In genomic region chr11:76789443-76789719, GRCh38 we compare ENCODE assay signal across 20 cellular contexts. TPM values are rescaled to one million over a fixed set of nuclear protein-coding genes. Genes with fewer than 3 reads are reported as not detected.
DNase-seq lines count a peak whose midpoint lies in the region; TF ChIP-seq lines count a peak whose summit lies in the region.
"Had no signal": no experiment of that assay in that cellular context is flagged by ENCODE, and none has a peak within 500 bp of the region (broad histone marks: within the 10 kb centered on the region; RNA-seq: fewer than 3 reads in every experiment).

No MANE protein-coding gene starts in this region.

- H3K27ac Mint-ChIP-seq in nephron progenitor cell (peak overlapping the region; percentile 25), type B pancreatic cell (peak overlapping the region; percentile 46)
- H3K27ac Mint-ChIP-seq: activated CD4-positive, alpha-beta T cell treated with anti-CD3 and anti-CD28 coated beads, Interleukin-2, amount 10 ng/mL, durations not matched to agents 7 days and 5 days; activated naive CD4-positive, alpha-beta T cell treated with anti-CD3 and anti-CD28 coated beads, Interleukin-2, amount 50 U/mL, for 24 hours; memory B cell had no signal

- H3K36me3 Mint-ChIP-seq in nephron progenitor cell (ENCODE audit: low read depth): peaks cover 39% of the 10 kb centered on the region
- peaks cover 21% of the 10 kb centered on the region for H3K36me3 Mint-ChIP-seq in type B pancreatic cell
- H3K36me3 Mint-ChIP-seq: activated naive CD4-positive, alpha-beta T cell treated with anti-CD3 and anti-CD28 coated beads, Interleukin-2, amount 50 U/mL, for 24 hours; CD4-positive, CD25-positive, alpha-beta regulatory T cell; memory B cell had no signal

- peaks cover 76% of the 10 kb centered on the region for H3K4me1 Mint-ChIP-seq in nephron progenitor cell
- H3K4me1 Mint-ChIP-seq in type B pancreatic cell (ENCODE audit: unreplicated experiment): peaks cover 73% of the 10 kb centered on the region
- H3K4me1 Mint-ChIP-seq: memory B cell had no signal

- H3K27me3 Mint-ChIP-seq in nephron progenitor cell (ENCODE audit: low read depth, poor library complexity) (peaks cover 7% of the 10 kb centered on the region), type B pancreatic cell (no peaks in the 10 kb centered on the region)

- H3K9me3 Mint-ChIP-seq in nephron progenitor cell: peaks cover 32% of the 10 kb centered on the region
- H3K9me3 Mint-ChIP-seq in type B pancreatic cell: peaks cover 5% of the 10 kb centered on the region
- H3K9me3 Mint-ChIP-seq: activated naive CD4-positive, alpha-beta T cell treated with anti-CD3 and anti-CD28 coated beads, Interleukin-2, amount 50 U/mL, for 24 hours; memory B cell had no signal

- DNase-seq in activated CD8-positive, alpha-beta memory T cell treated with anti-CD3 and anti-CD28 coated beads, Interleukin-2, amount 50 U/mL, for 48 hours: peak; percentile 35
- no peak for DNase-seq in activated CD8-positive, alpha-beta memory T cell treated with anti-CD3 and anti-CD28 coated beads for 24 hours
- DNase-seq in coronary artery (ENCODE audit: low spot score) (peak; percentile 50), nephron progenitor cell (no peak), type B pancreatic cell (ENCODE audit: extremely low spot score, unreplicated experiment) (no peak), medulla oblongata (ENCODE audit: extremely low spot score) (no peak), RPMI8226 (no peak), DMS114 treated with DMSO at 0.1 percent for 48 hours (lab: John Stamatoyannopoulos, UW; ENCODE audit: unreplicated experiment) (no peak)
- DNase-seq: activated CD4-positive, alpha-beta T cell treated with anti-CD3 and anti-CD28 coated beads, Interleukin-2, amount 10 ng/mL, durations not matched to agents 7 days and 5 days; activated T-cell treated with anti-CD3 and anti-CD28 coated beads for 4 hours; CD4-positive, CD25-positive, alpha-beta regulatory T cell; glutamatergic neuron; HCEC 1CT; KG1; NCI-H510A; stimulated activated CD4-positive, alpha-beta T cell treated with anti-CD3 and anti-CD28 coated beads, Interleukin-2, amount 100 ng/mL, for 48 hours; T1000 had no signal

- H3K4me3 Mint-ChIP-seq in nephron progenitor cell (no peak overlapping the region), type B pancreatic cell (no peak overlapping the region)
- H3K4me3 Mint-ChIP-seq: activated CD4-positive, alpha-beta T cell treated with anti-CD3 and anti-CD28 coated beads, Interleukin-2, amount 10 ng/mL, durations not matched to agents 7 days and 5 days; activated naive CD4-positive, alpha-beta T cell treated with anti-CD3 and anti-CD28 coated beads, Interleukin-2, amount 50 U/mL, for 24 hours; CD4-positive, CD25-positive, alpha-beta regulatory T cell; memory B cell had no signal

- no peak for TF ChIP-seq CTCF in coronary artery (IDR thresholded peaks at IDR 0.05)
- TF ChIP-seq CTCF in nephron progenitor cell (IDR thresholded peaks at IDR 0.05): no peak
- TF ChIP-seq CTCF in type B pancreatic cell (conservative IDR thresholded peaks at IDR 0.05): no peak

- peak overlapping the region; percentile 44 to 98 for H3K27ac ChIP-seq in coronary artery
- H3K27ac ChIP-seq: SJSA1 had no signal

- no peak overlapping the region for H3K4me3 ChIP-seq in coronary artery
- H3K4me3 ChIP-seq: SJSA1 had no signal

RNA-seq across cellular contexts. Expression of gene TSKU, which starts 6.2 kb away (rescaled TPM):
- 32.8 and 36.7 TPM in 2 replicates for total RNA-seq in type B pancreatic cell (ENCODE audit: low replicate concordance)
- total RNA-seq: CD4-positive, CD25-positive, alpha-beta regulatory T cell had no signal

Comparison
In these comparisons a context has a peak if more than half of its experiments do, and no peak if none do; other contexts are left out.
1. DNase-seq: peak in activated CD8-positive, alpha-beta memory T cell treated with anti-CD3 and anti-CD28 coated beads, Interleukin-2, amount 50 U/mL, for 48 hours (single experiment) and coronary artery (single experiment); none in activated CD8-positive, alpha-beta memory T cell treated with anti-CD3 and anti-CD28 coated beads for 24 hours (single experiment), nephron progenitor cell (single experiment), type B pancreatic cell (single experiment), medulla oblongata (single experiment), RPMI8226 (single experiment) and DMS114 treated with DMSO at 0.1 percent for 48 hours (single experiment).